In genomic region chr6:166907871-166908806, GRCh38 we compare ENCODE assay signal across 18 cellular contexts. TPM values are rescaled to one million over a fixed set of nuclear protein-coding genes. Genes with fewer than 3 reads are reported as not detected.
A peak's percentile ranks its signal among the peaks of the same experiment; 100 is the strongest.
DNase-seq lines count a peak whose midpoint lies in the region; ATAC-seq and TF ChIP-seq lines count a peak whose summit lies in the region.
"Had no signal": no experiment of that assay in that cellular context is flagged by ENCODE, and none has a peak within 500 bp of the region (broad histone marks: within the 10 kb centered on the region; RNA-seq: fewer than 3 reads in every experiment).

No MANE protein-coding gene starts in this region.

- H4K20me1 ChIP-seq in BLaER1 = no peaks in the 10 kb centered on the region

- peaks cover 18% of the 10 kb centered on the region for H3K4me1 Mint-ChIP-seq in CD8-positive, alpha-beta T cell (ENCODE audit: low read depth)

- H3K4me3 Mint-ChIP-seq in CD8-positive, alpha-beta T cell = no peak overlapping the region

- H3K9me3 Mint-ChIP-seq in CD8-positive, alpha-beta T cell = no peaks in the 10 kb centered on the region
- H3K9me3 Mint-ChIP-seq: T-cell had no signal

- intact Hi-C loops in CD8-positive, alpha-beta T cell (cut with DNase I, micrococcal nuclease) = no loop called here
- intact Hi-C loops in ascending aorta (cut with DNase I) = no loop called here
- intact Hi-C loops in tibial artery (cut with DNase I; ENCODE audit: low total_unique reads) = no loop called here

- H3K4me1 ChIP-seq in BLaER1 = peaks cover 54% of the 10 kb centered on the region
- H3K4me1 ChIP-seq in CD8-positive, alpha-beta T cell (ENCODE audit: insufficient read depth, low read length) = peaks cover 14% of the 10 kb centered on the region
- no peaks in the 10 kb centered on the region for H3K4me1 ChIP-seq in ascending aorta
- peaks cover 0 to 9% (median 5%) of the 10 kb centered on the region in 4 donors for H3K4me1 ChIP-seq in tibial artery
- H3K4me1 ChIP-seq: BE2C, colonic mucosa, gastrocnemius medialis had no signal

- H3K36me3 ChIP-seq in BLaER1 (peaks cover 22% of the 10 kb centered on the region), KOPT-K1 (ENCODE audit: insufficient read depth, low read length) (no peaks in the 10 kb centered on the region), ascending aorta (no peaks in the 10 kb centered on the region), tibial artery (no peaks in the 10 kb centered on the region)
- H3K36me3 ChIP-seq in CD8-positive, alpha-beta T cell (ENCODE audit: insufficient read depth, low read length) = no peaks in the 10 kb centered on the region
- H3K36me3 ChIP-seq: BE2C, colonic mucosa, gastrocnemius medialis had no signal

- H3K27me3 ChIP-seq in BLaER1 (no peaks in the 10 kb centered on the region), ascending aorta (no peaks in the 10 kb centered on the region), tibial artery (peaks cover 0 to 5% of the 10 kb centered on the region in 2 donors)
- H3K27me3 ChIP-seq in CD8-positive, alpha-beta T cell (ENCODE audit: insufficient read depth, low read length) = no peaks in the 10 kb centered on the region
- H3K27me3 ChIP-seq: BE2C, colonic mucosa had no signal

- peaks cover 4% of the 10 kb centered on the region for H3K36me3 Mint-ChIP-seq in CD8-positive, alpha-beta T cell

- H3K27me3 Mint-ChIP-seq in CD8-positive, alpha-beta T cell (ENCODE audit: low read depth) = no peaks in the 10 kb centered on the region
- H3K27me3 Mint-ChIP-seq: T-cell had no signal

- H3K4me2 ChIP-seq in BLaER1 = peak overlapping the region; percentile 71

- CTCF ChIA-PET in CD8-positive, alpha-beta T cell (lab: Charles Lee) = interaction anchor here (0.6 to 1.7 kb wide), 2 partner anchors 82 to 116 kb away, joined by 3 to 10 read pairs; no protein-coding TSS in a partner anchor

- ATAC-seq in CD8-positive, alpha-beta T cell = no peak
- no peak for ATAC-seq in GM19395 (IDR thresholded peaks at IDR 0.05; ENCODE audit: unreplicated experiment)
- ATAC-seq: gastrocnemius medialis, sciatic nerve had no signal

- H3K9me3 ChIP-seq in BLaER1 (peaks cover 10% of the 10 kb centered on the region; the same call in 1 of the 2 replicates), KOPT-K1 (ENCODE audit: insufficient read depth, low read length, poor library complexity, severe bottlenecking) (no peaks in the 10 kb centered on the region), ascending aorta (no peaks in the 10 kb centered on the region), tibial artery (no peaks in the 10 kb centered on the region)
- no peaks in the 10 kb centered on the region for H3K9me3 ChIP-seq in CD8-positive, alpha-beta T cell (ENCODE audit: low read length)
- H3K9me3 ChIP-seq: BE2C, colonic mucosa, gastrocnemius medialis had no signal

- H3K27ac Mint-ChIP-seq in CD8-positive, alpha-beta T cell = peak overlapping the region; percentile 52

- no peak overlapping the region for H3K9ac ChIP-seq in BLaER1

- DNase-seq in CD8-positive, alpha-beta T cell = no peak
- DNase-seq in left kidney (ENCODE audit: low read depth, low spot score) (peak; percentile 57), ascending aorta (ENCODE audit: low spot score in 2 of 2) (no peak), tibial artery (no peak), COLO829 (ENCODE audit: low spot score) (no peak)
- DNase-seq: BE2C, colonic mucosa, DMS53, gastrocnemius medialis, NCI-H1105, NCI-H82, RPMI8226, T-cell had no signal

- H3K27ac ChIP-seq in BLaER1 (0 out of 2 replicates have a peak overlapping the region, but pooled peaks have one; percentile 35), KOPT-K1 (ENCODE audit: low read depth, low read length, poor library complexity, severe bottlenecking) (peak overlapping the region; percentile 51), ascending aorta (no peak overlapping the region), tibial artery (no peak overlapping the region)
- no peak overlapping the region for H3K27ac ChIP-seq in CD8-positive, alpha-beta T cell (ENCODE audit: low read depth, low read length)
- H3K27ac ChIP-seq: colonic mucosa, gastrocnemius medialis had no signal

- H3K4me3 ChIP-seq in BLaER1 = no peak overlapping the region
- H3K4me3 ChIP-seq in CD8-positive, alpha-beta T cell (ENCODE audit: low read depth, low read length) = no peak overlapping the region
- H3K4me3 ChIP-seq in ascending aorta = no peak overlapping the region
- H3K4me3 ChIP-seq in tibial artery = no peak overlapping the region
- H3K4me3 ChIP-seq: colonic mucosa, gastrocnemius medialis, lung had no signal

- POLR2A ChIA-PET in CD8-positive, alpha-beta T cell (lab: Charles Lee) = no interaction called here

- no peak for TF ChIP-seq CTCF in CD8-positive, alpha-beta T cell (IDR thresholded peaks at IDR 0.05)
- TF ChIP-seq CTCF in ascending aorta (IDR thresholded peaks at IDR 0.05) = no peak
- no peak for TF ChIP-seq CTCF in tibial artery (IDR thresholded peaks at IDR 0.05)

RNA-seq across cellular contexts. Expression of gene RNASET2, which starts 48.2 kb away (rescaled TPM):
- total RNA-seq in CD8-positive, alpha-beta T cell = 10 to 100 TPM; 93.1 to 98.9 TPM
- 51.9 TPM for total RNA-seq in ascending aorta

Comparison
In these comparisons a context has a peak if more than half of its experiments do, and no peak if none do; other contexts are left out.
1. H3K27ac ChIP-seq: peak in BLaER1 (single experiment) and KOPT-K1 (single experiment); none in CD8-positive, alpha-beta T cell (single experiment), ascending aorta (0 of 2) and tibial artery (0 of 2).